In the genomic region with DNA sequence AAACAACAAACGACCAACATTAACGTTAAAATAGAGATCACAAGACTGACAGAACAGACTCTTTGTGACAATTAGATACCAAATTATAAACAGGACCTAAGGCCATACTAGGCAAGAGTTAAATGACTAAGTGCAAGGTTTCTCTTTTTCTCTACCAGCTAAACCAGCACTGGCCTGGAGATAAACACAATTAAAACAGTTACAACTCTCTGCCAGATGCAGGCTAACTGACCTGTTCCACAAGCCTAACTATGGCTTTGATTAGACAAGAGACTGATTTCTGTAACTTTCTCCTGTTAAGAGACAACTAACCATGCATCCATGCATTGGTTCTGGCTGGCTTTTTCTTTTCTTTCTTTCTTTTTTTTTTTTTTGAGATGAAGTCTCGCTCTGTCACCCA, we compare ENCODE assay signal across 1 cellular context.
TF ChIP-seq lines count a peak whose summit lies in the region.

No MANE protein-coding gene starts in this region.

TF ChIP-seq in HepG2, 621 proteins besides CTCF, POLR2A, EP300 and RAD21 (continued from another document):
- TF ChIP-seq, protein P1, sequence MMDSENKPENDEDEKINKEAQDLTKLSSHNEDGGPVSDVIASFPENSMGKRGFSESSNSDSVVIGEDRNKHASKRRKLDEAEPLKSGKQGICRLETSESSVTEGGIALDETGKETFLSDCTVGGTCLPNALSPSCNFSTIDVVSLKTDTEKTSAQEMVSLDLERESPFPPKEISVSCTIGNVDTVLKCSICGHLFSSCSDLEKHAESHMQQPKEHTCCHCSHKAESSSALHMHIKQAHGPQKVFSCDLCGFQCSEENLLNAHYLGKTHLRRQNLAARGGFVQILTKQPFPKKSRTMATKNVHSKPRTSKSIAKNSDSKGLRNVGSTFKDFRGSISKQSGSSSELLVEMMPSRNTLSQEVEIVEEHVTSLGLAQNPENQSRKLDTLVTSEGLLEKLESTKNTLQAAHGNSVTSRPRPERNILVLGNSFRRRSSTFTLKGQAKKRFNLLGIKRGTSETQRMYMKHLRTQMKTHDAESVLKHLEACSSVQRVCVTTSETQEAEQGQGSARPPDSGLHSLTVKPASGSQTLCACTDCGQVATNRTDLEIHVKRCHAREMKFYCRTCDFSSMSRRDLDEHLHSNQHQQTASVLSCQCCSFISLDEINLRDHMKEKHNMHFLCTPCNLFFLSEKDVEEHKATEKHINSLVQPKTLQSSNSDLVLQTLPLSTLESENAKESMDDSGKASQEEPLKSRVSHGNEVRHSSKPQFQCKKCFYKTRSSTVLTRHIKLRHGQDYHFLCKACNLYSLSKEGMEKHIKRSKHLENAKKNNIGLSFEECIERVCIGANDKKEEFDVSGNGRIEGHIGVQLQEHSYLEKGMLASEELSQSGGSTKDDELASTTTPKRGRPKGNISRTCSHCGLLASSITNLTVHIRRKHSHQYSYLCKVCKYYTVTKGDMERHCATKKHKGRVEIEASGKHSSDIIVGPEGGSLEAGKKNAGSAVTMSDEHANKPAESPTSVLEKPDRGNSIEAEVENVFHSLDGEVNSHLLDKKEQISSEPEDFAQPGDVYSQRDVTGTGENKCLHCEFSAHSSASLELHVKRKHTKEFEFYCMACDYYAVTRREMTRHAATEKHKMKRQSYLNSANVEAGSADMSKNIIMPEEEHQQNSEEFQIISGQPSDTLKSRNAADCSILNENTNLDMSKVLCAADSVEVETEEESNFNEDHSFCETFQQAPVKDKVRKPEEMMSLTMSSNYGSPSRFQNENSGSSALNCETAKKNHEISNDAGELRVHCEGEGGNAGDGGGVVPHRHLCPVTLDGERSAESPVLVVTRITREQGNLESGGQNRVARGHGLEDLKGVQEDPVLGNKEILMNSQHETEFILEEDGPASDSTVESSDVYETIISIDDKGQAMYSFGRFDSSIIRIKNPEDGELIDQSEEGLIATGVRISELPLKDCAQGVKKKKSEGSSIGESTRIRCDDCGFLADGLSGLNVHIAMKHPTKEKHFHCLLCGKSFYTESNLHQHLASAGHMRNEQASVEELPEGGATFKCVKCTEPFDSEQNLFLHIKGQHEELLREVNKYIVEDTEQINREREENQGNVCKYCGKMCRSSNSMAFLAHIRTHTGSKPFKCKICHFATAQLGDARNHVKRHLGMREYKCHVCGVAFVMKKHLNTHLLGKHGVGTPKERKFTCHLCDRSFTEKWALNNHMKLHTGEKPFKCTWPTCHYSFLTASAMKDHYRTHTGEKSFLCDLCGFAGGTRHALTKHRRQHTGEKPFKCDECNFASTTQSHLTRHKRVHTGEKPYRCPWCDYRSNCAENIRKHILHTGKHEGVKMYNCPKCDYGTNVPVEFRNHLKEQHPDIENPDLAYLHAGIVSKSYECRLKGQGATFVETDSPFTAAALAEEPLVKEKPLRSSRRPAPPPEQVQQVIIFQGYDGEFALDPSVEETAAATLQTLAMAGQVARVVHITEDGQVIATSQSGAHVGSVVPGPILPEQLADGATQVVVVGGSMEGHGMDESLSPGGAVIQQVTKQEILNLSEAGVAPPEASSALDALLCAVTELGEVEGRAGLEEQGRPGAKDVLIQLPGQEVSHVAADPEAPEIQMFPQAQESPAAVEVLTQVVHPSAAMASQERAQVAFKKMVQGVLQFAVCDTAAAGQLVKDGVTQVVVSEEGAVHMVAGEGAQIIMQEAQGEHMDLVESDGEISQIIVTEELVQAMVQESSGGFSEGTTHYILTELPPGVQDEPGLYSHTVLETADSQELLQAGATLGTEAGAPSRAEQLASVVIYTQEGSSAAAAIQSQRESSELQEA (CRISPR knock-in tag; IDR thresholded peaks at IDR 0.05; ENCODE audit: not compliant biosample characterization): no peak
- TF ChIP-seq BRCA1 (CRISPR knock-in tag; IDR thresholded peaks at IDR 0.05): no peak
- TF ChIP-seq HOXA7 (CRISPR knock-in tag; IDR thresholded peaks at IDR 0.05): no peak
- TF ChIP-seq NR3C1 (CRISPR knock-in tag; IDR thresholded peaks at IDR 0.05): no peak
- TF ChIP-seq, protein P2, sequence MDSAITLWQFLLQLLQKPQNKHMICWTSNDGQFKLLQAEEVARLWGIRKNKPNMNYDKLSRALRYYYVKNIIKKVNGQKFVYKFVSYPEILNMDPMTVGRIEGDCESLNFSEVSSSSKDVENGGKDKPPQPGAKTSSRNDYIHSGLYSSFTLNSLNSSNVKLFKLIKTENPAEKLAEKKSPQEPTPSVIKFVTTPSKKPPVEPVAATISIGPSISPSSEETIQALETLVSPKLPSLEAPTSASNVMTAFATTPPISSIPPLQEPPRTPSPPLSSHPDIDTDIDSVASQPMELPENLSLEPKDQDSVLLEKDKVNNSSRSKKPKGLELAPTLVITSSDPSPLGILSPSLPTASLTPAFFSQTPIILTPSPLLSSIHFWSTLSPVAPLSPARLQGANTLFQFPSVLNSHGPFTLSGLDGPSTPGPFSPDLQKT (CRISPR knock-in tag; IDR thresholded peaks at IDR 0.05; ENCODE audit: borderline replicate concordance): no peak
- TF ChIP-seq TAF15 (IDR thresholded peaks at IDR 0.05; ENCODE audit: low read depth, low read length, poor library complexity, severe bottlenecking): no peak
- TF ChIP-seq ZKSCAN5 (CRISPR knock-in tag; IDR thresholded peaks at IDR 0.05): no peak
- TF ChIP-seq NFE2 (CRISPR knock-in tag; IDR thresholded peaks at IDR 0.05): no peak
- TF ChIP-seq PHF8 (CRISPR knock-in tag; IDR thresholded peaks at IDR 0.05): no peak
- no peak for TF ChIP-seq SSRP1 (CRISPR knock-in tag; IDR thresholded peaks at IDR 0.05)
